In the genomic region with DNA sequence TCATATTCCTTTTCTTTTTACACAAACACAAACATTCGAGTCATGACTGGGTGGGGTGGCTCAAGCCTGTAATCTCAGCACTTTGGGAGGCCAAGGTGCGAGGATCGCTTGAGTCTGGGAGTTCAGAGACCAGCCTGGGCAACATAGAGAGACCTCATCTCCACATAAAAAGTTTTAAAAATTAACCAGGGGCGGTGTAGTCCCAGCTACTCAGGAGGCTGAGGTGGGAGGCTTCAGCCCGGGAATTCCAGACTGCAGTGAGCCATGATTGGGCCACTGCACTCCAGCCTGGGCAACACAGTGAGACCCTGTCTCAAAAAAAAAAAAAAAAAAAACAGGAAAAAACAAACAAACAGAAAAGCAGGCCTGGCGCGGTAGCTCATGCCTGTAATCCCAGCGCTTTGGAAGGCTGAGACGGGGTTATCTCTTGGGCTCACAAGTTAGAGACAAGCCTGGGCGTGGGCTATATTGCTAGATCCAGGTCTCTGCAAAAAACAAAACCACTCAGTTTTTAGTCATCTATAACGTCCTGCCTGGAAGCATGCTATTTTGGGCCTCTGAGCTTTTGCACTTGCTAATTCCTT, we compare ENCODE assay signal across 1 cellular context.
A peak's percentile ranks its signal among the peaks of the same experiment; 100 is the strongest.
TF ChIP-seq lines count a peak whose summit lies in the region.

No MANE protein-coding gene starts in this region.

TF ChIP-seq in HepG2, 621 proteins besides CTCF, POLR2A, EP300 and RAD21 (continued from another document and continues in another):
- TF ChIP-seq, protein P1, sequence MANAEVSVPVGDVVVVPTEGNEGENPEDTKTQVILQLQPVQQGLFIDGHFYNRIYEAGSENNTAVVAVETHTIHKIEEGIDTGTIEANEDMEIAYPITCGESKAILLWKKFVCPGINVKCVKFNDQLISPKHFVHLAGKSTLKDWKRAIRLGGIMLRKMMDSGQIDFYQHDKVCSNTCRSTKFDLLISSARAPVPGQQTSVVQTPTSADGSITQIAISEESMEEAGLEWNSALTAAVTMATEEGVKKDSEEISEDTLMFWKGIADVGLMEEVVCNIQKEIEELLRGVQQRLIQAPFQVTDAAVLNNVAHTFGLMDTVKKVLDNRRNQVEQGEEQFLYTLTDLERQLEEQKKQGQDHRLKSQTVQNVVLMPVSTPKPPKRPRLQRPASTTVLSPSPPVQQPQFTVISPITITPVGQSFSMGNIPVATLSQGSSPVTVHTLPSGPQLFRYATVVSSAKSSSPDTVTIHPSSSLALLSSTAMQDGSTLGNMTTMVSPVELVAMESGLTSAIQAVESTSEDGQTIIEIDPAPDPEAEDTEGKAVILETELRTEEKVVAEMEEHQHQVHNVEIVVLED (CRISPR knock-in tag; IDR thresholded peaks at IDR 0.05; ENCODE audit: borderline replicate concordance) = no peak
- TF ChIP-seq ZNF274 (CRISPR knock-in tag; IDR thresholded peaks at IDR 0.05) = no peak
- no peak for TF ChIP-seq ZBTB7B (CRISPR knock-in tag; IDR thresholded peaks at IDR 0.05)
- no peak for TF ChIP-seq GZF1 (CRISPR knock-in tag; IDR thresholded peaks at IDR 0.05)
- no peak for TF ChIP-seq ZFP36L2 (CRISPR knock-in tag; IDR thresholded peaks at IDR 0.05)
- no peak for TF ChIP-seq RAD51 (IDR thresholded peaks at IDR 0.05; ENCODE audit: borderline replicate concordance)
- 0 out of 2 replicates have a peak, but pooled peaks have one; percentile 3 for TF ChIP-seq FOXC1 (CRISPR knock-in tag; IDR thresholded peaks at IDR 0.05; ENCODE audit: borderline replicate concordance)
- TF ChIP-seq, protein P2, sequence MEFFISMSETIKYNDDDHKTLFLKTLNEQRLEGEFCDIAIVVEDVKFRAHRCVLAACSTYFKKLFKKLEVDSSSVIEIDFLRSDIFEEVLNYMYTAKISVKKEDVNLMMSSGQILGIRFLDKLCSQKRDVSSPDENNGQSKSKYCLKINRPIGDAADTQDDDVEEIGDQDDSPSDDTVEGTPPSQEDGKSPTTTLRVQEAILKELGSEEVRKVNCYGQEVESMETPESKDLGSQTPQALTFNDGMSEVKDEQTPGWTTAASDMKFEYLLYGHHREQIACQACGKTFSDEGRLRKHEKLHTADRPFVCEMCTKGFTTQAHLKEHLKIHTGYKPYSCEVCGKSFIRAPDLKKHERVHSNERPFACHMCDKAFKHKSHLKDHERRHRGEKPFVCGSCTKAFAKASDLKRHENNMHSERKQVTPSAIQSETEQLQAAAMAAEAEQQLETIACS (CRISPR knock-in tag; IDR thresholded peaks at IDR 0.05) = no peak
- TF ChIP-seq, protein P3, sequence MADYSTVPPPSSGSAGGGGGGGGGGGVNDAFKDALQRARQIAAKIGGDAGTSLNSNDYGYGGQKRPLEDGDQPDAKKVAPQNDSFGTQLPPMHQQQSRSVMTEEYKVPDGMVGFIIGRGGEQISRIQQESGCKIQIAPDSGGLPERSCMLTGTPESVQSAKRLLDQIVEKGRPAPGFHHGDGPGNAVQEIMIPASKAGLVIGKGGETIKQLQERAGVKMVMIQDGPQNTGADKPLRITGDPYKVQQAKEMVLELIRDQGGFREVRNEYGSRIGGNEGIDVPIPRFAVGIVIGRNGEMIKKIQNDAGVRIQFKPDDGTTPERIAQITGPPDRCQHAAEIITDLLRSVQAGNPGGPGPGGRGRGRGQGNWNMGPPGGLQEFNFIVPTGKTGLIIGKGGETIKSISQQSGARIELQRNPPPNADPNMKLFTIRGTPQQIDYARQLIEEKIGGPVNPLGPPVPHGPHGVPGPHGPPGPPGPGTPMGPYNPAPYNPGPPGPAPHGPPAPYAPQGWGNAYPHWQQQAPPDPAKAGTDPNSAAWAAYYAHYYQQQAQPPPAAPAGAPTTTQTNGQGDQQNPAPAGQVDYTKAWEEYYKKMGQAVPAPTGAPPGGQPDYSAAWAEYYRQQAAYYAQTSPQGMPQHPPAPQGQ (CRISPR knock-in tag; IDR thresholded peaks at IDR 0.05; ENCODE audit: borderline replicate concordance) = no peak
- TF ChIP-seq, protein P4, sequence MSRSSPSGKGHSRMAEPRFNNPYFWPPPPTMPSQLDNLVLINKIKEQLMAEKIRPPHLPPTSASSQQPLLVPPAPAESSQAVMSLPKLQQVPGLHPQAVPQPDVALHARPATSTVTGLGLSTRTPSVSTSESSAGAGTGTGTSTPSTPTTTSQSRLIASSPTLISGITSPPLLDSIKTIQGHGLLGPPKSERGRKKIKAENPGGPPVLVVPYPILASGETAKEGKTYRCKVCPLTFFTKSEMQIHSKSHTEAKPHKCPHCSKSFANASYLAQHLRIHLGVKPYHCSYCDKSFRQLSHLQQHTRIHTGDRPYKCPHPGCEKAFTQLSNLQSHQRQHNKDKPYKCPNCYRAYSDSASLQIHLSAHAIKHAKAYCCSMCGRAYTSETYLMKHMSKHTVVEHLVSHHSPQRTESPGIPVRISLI (CRISPR knock-in tag; IDR thresholded peaks at IDR 0.05; ENCODE audit: borderline replicate concordance) = no peak
- no peak for TF ChIP-seq KLF16 (CRISPR knock-in tag; IDR thresholded peaks at IDR 0.05)
- TF ChIP-seq ZNF337 (CRISPR knock-in tag; IDR thresholded peaks at IDR 0.05; ENCODE audit: borderline replicate concordance, low read depth) = no peak
- TF ChIP-seq KMT2B (CRISPR knock-in tag; IDR thresholded peaks at IDR 0.05) = no peak
- TF ChIP-seq ZMYM3 (CRISPR knock-in tag; IDR thresholded peaks at IDR 0.05) = peak; percentile 79
- no peak for TF ChIP-seq FOSL2 (CRISPR knock-in tag; IDR thresholded peaks at IDR 0.05)
- TF ChIP-seq ZNF17 (CRISPR knock-in tag; IDR thresholded peaks at IDR 0.05) = no peak
- TF ChIP-seq ZNF605 (CRISPR knock-in tag; IDR thresholded peaks at IDR 0.05) = 0 out of 2 replicates have a peak, but pooled peaks have one; percentile 74
- TF ChIP-seq ZNF264 (CRISPR knock-in tag; IDR thresholded peaks at IDR 0.05) = no peak
- TF ChIP-seq, protein P5, sequence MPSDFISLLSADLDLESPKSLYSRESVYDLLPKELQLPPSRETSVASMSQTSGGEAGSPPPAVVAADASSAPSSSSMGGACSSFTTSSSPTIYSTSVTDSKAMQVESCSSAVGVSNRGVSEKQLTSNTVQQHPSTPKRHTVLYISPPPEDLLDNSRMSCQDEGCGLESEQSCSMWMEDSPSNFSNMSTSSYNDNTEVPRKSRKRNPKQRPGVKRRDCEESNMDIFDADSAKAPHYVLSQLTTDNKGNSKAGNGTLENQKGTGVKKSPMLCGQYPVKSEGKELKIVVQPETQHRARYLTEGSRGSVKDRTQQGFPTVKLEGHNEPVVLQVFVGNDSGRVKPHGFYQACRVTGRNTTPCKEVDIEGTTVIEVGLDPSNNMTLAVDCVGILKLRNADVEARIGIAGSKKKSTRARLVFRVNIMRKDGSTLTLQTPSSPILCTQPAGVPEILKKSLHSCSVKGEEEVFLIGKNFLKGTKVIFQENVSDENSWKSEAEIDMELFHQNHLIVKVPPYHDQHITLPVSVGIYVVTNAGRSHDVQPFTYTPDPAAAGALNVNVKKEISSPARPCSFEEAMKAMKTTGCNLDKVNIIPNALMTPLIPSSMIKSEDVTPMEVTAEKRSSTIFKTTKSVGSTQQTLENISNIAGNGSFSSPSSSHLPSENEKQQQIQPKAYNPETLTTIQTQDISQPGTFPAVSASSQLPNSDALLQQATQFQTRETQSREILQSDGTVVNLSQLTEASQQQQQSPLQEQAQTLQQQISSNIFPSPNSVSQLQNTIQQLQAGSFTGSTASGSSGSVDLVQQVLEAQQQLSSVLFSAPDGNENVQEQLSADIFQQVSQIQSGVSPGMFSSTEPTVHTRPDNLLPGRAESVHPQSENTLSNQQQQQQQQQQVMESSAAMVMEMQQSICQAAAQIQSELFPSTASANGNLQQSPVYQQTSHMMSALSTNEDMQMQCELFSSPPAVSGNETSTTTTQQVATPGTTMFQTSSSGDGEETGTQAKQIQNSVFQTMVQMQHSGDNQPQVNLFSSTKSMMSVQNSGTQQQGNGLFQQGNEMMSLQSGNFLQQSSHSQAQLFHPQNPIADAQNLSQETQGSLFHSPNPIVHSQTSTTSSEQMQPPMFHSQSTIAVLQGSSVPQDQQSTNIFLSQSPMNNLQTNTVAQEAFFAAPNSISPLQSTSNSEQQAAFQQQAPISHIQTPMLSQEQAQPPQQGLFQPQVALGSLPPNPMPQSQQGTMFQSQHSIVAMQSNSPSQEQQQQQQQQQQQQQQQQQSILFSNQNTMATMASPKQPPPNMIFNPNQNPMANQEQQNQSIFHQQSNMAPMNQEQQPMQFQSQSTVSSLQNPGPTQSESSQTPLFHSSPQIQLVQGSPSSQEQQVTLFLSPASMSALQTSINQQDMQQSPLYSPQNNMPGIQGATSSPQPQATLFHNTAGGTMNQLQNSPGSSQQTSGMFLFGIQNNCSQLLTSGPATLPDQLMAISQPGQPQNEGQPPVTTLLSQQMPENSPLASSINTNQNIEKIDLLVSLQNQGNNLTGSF (CRISPR knock-in tag; IDR thresholded peaks at IDR 0.05) = no peak
- TF ChIP-seq, protein P6, sequence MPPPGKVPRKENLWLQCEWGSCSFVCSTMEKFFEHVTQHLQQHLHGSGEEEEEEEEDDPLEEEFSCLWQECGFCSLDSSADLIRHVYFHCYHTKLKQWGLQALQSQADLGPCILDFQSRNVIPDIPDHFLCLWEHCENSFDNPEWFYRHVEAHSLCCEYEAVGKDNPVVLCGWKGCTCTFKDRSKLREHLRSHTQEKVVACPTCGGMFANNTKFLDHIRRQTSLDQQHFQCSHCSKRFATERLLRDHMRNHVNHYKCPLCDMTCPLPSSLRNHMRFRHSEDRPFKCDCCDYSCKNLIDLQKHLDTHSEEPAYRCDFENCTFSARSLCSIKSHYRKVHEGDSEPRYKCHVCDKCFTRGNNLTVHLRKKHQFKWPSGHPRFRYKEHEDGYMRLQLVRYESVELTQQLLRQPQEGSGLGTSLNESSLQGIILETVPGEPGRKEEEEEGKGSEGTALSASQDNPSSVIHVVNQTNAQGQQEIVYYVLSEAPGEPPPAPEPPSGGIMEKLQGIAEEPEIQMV (CRISPR knock-in tag; IDR thresholded peaks at IDR 0.05; ENCODE audit: low read depth) = no peak
- TF ChIP-seq ZSCAN22 (CRISPR knock-in tag; IDR thresholded peaks at IDR 0.05) = no peak
- TF ChIP-seq, protein P7, sequence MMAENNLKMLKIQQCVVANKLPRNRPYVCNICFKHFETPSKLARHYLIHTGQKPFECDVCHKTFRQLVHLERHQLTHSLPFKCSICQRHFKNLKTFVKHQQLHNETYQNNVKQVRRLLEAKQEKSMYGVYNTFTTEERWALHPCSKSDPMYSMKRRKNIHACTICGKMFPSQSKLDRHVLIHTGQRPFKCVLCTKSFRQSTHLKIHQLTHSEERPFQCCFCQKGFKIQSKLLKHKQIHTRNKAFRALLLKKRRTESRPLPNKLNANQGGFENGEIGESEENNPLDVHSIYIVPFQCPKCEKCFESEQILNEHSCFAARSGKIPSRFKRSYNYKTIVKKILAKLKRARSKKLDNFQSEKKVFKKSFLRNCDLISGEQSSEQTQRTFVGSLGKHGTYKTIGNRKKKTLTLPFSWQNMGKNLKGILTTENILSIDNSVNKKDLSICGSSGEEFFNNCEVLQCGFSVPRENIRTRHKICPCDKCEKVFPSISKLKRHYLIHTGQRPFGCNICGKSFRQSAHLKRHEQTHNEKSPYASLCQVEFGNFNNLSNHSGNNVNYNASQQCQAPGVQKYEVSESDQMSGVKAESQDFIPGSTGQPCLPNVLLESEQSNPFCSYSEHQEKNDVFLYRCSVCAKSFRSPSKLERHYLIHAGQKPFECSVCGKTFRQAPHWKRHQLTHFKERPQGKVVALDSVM (CRISPR knock-in tag; IDR thresholded peaks at IDR 0.05) = peak; percentile 99
- TF ChIP-seq, protein P8, sequence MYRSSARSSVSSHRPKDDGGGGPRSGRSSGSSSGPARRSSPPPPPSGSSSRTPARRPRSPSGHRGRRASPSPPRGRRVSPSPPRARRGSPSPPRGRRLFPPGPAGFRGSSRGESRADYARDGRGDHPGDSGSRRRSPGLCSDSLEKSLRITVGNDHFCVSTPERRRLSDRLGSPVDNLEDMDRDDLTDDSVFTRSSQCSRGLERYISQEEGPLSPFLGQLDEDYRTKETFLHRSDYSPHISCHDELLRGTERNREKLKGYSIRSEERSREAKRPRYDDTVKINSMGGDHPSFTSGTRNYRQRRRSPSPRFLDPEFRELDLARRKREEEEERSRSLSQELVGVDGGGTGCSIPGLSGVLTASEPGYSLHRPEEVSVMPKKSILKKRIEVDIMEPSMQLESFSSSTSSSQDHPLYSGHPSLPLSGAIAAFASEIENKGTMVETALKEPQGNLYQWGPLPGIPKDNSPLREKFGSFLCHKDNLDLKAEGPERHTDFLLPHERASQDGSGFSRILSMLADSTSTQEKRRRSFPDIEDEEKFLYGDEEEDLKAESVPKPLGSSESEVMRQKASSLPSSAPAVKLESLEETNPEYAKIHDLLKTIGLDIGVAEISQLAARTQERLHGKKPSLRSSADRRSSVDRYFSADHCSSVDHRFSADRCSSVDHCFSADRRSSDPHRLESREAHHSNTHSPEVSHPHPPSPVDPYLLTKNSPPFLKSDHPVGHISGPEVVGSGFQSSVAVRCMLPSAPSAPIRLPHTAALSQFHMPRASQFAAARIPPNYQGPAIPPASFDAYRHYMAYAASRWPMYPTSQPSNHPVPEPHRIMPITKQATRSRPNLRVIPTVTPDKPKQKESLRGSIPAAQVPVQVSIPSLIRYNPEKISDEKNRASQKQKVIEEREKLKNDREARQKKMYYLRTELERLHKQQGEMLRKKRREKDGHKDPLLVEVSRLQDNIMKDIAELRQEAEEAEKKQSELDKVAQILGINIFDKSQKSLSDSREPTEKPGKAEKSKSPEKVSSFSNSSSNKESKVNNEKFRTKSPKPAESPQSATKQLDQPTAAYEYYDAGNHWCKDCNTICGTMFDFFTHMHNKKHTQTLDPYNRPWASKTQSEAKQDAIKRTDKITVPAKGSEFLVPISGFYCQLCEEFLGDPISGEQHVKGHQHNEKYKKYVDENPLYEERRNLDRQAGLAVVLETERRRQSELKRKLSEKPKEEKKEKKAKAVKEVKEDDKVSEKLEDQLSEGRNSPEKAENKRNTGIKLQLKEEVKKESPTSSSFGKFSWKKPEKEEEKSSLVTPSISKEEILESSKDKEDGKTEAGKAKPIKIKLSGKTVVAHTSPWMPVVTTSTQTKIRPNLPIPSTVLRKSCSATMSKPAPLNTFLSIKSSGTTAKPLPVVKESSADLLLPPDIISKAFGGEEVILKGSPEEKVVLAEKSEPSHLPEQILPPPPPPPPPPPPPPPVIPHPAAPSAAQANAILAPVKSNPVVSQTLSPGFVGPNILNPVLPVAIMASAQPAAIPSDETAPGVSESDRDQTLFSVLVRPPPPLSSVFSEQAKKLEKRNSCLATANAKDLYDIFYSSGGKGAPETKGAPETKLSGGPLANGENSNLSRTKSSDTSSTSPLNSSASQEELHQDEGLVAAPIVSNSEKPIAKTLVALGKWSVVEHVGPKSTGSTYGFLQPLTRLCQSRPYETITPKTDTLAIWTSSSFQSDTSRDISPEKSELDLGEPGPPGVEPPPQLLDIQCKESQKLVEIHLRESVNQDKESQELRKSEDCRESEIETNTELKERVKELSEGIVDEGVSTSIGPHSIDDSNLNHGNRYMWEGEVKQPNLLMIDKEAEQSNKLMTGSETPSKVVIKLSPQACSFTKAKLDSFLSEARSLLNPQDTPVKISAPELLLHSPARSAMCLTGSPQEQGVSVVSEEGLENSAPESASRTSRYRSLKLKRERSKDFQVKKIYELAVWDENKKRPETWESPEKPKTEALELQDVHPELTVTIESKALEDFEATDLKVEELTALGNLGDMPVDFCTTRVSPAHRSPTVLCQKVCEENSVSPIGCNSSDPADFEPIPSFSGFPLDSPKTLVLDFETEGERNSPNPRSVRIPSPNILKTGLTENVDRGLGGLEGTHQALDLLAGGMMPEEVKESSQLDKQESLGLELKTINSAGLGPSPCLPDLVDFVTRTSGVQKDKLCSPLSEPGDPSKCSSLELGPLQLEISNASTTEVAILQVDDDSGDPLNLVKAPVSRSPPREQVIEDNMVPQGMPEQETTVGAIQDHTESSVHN (CRISPR knock-in tag; IDR thresholded peaks at IDR 0.05) = no peak
- TF ChIP-seq RBM39 (IDR thresholded peaks at IDR 0.05; ENCODE audit: low read depth, low read length, poor library complexity, severe bottlenecking) = no peak
- TF ChIP-seq FOXK2 (IDR thresholded peaks at IDR 0.05) = no peak
